ENCODE assay signal across 8 cellular contexts in the genomic region with DNA sequence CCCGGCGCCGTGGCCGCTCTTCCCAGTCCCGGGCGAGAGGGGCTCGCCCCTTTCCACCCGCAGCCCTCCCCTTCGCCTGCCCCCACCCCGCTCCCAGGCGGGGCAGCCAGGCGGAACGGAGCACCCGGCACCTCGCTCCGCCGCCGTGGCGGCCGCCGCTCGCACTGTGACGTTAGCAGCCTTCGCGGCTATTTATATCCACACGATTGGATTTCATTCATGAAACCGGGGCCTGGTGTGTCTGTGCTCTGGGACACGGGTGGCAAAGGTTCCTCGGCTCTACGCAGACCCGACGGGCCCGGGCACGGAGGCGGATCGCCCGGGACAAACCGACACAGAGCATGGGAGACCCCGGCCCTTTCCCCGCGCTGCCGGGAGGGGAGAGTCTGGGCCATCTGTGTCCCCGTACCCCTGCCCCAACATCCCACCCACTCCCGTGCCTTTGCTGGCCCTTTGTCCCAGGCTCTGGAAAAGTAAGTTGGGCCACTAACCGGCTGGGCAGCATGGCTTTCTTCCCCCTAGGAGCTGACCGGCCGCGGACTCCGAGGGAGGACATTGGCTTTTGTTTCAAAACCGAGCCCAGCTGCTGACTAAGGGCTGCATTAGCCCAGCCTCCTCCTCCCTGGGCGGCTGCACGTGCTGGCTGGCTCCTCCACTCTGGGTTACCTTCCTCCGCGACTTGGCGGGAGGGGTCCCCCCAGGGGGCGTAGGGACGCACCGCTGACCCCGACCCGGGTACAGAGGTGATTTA. TPM values are rescaled to one million over a fixed set of nuclear protein-coding genes. Genes with fewer than 3 reads are reported as not detected.
DNase-seq lines count a peak whose midpoint lies in the region; ATAC-seq and TF ChIP-seq lines count a peak whose summit lies in the region.

A gene with protein sequence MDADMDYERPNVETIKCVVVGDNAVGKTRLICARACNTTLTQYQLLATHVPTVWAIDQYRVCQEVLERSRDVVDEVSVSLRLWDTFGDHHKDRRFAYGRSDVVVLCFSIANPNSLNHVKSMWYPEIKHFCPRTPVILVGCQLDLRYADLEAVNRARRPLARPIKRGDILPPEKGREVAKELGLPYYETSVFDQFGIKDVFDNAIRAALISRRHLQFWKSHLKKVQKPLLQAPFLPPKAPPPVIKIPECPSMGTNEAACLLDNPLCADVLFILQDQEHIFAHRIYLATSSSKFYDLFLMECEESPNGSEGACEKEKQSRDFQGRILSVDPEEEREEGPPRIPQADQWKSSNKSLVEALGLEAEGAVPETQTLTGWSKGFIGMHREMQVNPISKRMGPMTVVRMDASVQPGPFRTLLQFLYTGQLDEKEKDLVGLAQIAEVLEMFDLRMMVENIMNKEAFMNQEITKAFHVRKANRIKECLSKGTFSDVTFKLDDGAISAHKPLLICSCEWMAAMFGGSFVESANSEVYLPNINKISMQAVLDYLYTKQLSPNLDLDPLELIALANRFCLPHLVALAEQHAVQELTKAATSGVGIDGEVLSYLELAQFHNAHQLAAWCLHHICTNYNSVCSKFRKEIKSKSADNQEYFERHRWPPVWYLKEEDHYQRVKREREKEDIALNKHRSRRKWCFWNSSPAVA (minus strand): TSS at position 27 of the 751 bp plus-strand sequence. CDS start 32,643 bp downstream, outside the sequence.

- H3K36me3 Mint-ChIP-seq in IgD-negative memory B cell: no peaks in the 10 kb centered on the region
- peaks cover 1% of the 10 kb centered on the region for H3K36me3 Mint-ChIP-seq in chondrocyte (ENCODE audit: low read depth)
- no peaks in the 10 kb centered on the region for H3K36me3 Mint-ChIP-seq in immature natural killer cell

- 1 to 2% methylated on average over 60 of the region's 60 CpGs for WGBS in sigmoid colon, 2 donors

- no peaks in the 10 kb centered on the region for H3K9me3 Mint-ChIP-seq in IgD-negative memory B cell
- no peaks in the 10 kb centered on the region for H3K9me3 Mint-ChIP-seq in chondrocyte (ENCODE audit: low read depth)
- no peaks in the 10 kb centered on the region for H3K9me3 Mint-ChIP-seq in immature natural killer cell

- H3K4me1 Mint-ChIP-seq in IgD-negative memory B cell (peaks cover 6 to 15% (median 14%) of the 10 kb centered on the region in 3 donors), chondrocyte (ENCODE audit: low read depth) (peaks cover 36% of the 10 kb centered on the region), immature natural killer cell (peaks cover 13 to 20% of the 10 kb centered on the region in 2 donors)

- peaks cover 0 to 36% (median 19%) of the 10 kb centered on the region in 4 donors for H3K4me1 ChIP-seq in sigmoid colon

- H3K27ac Mint-ChIP-seq in IgD-negative memory B cell (peak within 1 kb of the TSS in 1 of 3 donors; percentile 36), chondrocyte (ENCODE audit: unreplicated experiment) (peak within 1 kb of the TSS; percentile 99), immature natural killer cell (peak within 1 kb of the TSS in 2 of 6 donors; percentile 15 to 38)

- H3K27ac ChIP-seq in sigmoid colon: peak within 1 kb of the TSS; percentile 93 to 98 (median 97)

- DNase-seq in DMS153 treated with DMSO at 0.1 percent for 48 hours (lab: John Stamatoyannopoulos, UW; ENCODE audit: unreplicated experiment) (peak; percentile 43), SKM-1 (lab: John Stamatoyannopoulos, UW; ENCODE audit: unreplicated experiment) (peak; percentile 8), chondrocyte (ENCODE audit: low spot score) (peak; percentile 88), immature natural killer cell (peak; percentile 36 to 49 (median 39)), sigmoid colon (peak; percentile 91), NOMO-1 treated with dmso at 0.1 percent for 144 hours (lab: John Stamatoyannopoulos, UW; ENCODE audit: unreplicated experiment) (no peak)

- TF ChIP-seq CTCF in chondrocyte (IDR thresholded peaks at IDR 0.05): no peak
- TF ChIP-seq CTCF in sigmoid colon (IDR thresholded peaks at IDR 0.05): no peak

- peak within 1 kb of the TSS; percentile 72 to 91 (median 85) for H3K4me3 ChIP-seq in sigmoid colon

- no peaks in the 10 kb centered on the region for H3K27me3 ChIP-seq in sigmoid colon

- H3K27me3 Mint-ChIP-seq in IgD-negative memory B cell (peaks cover 17% of the 10 kb centered on the region), chondrocyte (ENCODE audit: low read depth) (no peaks in the 10 kb centered on the region), immature natural killer cell (ENCODE audit: low read depth in 3 of 3) (peaks cover 7 to 14% (median 12%) of the 10 kb centered on the region in 3 donors)

- H3K4me3 Mint-ChIP-seq in IgD-negative memory B cell (peak within 1 kb of the TSS; percentile 77 to 92 (median 84)), chondrocyte (ENCODE audit: unreplicated experiment) (peak within 1 kb of the TSS; percentile 87), immature natural killer cell (peak within 1 kb of the TSS; percentile 72 to 86 (median 73))

- H3K9me3 ChIP-seq in sigmoid colon: no peaks in the 10 kb centered on the region

- peak; percentile 45 to 65 for TF ChIP-seq POLR2A in sigmoid colon (IDR thresholded peaks at IDR 0.05)

- ATAC-seq in GM21423 (IDR thresholded peaks at IDR 0.05; ENCODE audit: unreplicated experiment): peak; percentile 39

- no peaks in the 10 kb centered on the region for H3K36me3 ChIP-seq in sigmoid colon

- TF ChIP-seq EP300 in sigmoid colon (IDR thresholded peaks at IDR 0.05): no peak

- intact Hi-C loops in sigmoid colon (cut with DNase I): loop anchor here (2.0 to 10.0 kb wide), 2 partner anchors 40 to 800 kb away; no protein-coding TSS in a partner anchor

RNA-seq across cellular contexts. Expression of the gene that starts here (rescaled TPM):
- 0.16 TPM for polyA plus RNA-seq in IgD-negative memory B cell
- total RNA-seq in chondrocyte: 18.6 to 19.2 TPM (median 19.0 TPM) in 3 replicates
- under 1 TPM in 2 of 3 donors, not detected in 1; 0.04 to 0.64 TPM for polyA plus RNA-seq in immature natural killer cell
- 10 to 100 TPM in 3 of 4 donors, 1 to 10 TPM in 1; 8.6 to 25.5 (median 14.3) TPM for total RNA-seq in sigmoid colon
- polyA plus RNA-seq in sigmoid colon: 1 to 10 TPM; 3.3 to 6.0 (median 4.9) TPM

Comparison
In these comparisons a context has a peak if more than half of its experiments do, and no peak if none do; other contexts are left out.
1. Peak in DNase-seq in immature natural killer cell; RNA of the gene not detected or under 1 TPM.